In genomic region chr3:51751287-51751686, GRCh38 we compare ENCODE assay signal across 18 cellular contexts. TPM values are rescaled to one million over a fixed set of nuclear protein-coding genes. Genes with fewer than 3 reads are reported as not detected.
DNase-seq lines count a peak whose midpoint lies in the region; ATAC-seq lines count a peak whose summit lies in the region.
"Had no signal": no experiment of that assay in that cellular context is flagged by ENCODE, and none has a peak within 500 bp of the region (broad histone marks: within the 10 kb centered on the region; RNA-seq: fewer than 3 reads in every experiment).

No MANE protein-coding gene starts in this region.

- ATAC-seq in activated naive CD4-positive, alpha-beta T cell treated with anti-CD3 and anti-CD28 coated beads, Interleukin-2, amount 50 U/mL, for 72 hours = peak; percentile 68 to 70
- ATAC-seq in HG02885 (IDR thresholded peaks at IDR 0.05; ENCODE audit: poor library complexity, unreplicated experiment) (peak; percentile 53), GM19351 (IDR thresholded peaks at IDR 0.05; ENCODE audit: unreplicated experiment) (no peak), HG02588 (IDR thresholded peaks at IDR 0.05; ENCODE audit: unreplicated experiment) (no peak)
- peak; percentile 74 for ATAC-seq in activated T-helper 17 cell treated with anti-CD3 and anti-CD28 coated beads, Interleukin-2, amount 50 U/mL, for 72 hours (replicated peaks)
- ATAC-seq: A549, HepG2, Panc1, Right ventricle myocardium inferior had no signal

- no peak for DNase-seq in activated naive CD4-positive, alpha-beta T cell treated with anti-CD3 and anti-CD28 coated beads, Interleukin-2, amount 50 U/mL, for 72 hours (ENCODE audit: low spot score in 2 of 2)
- no peak for DNase-seq in activated naive CD4-positive, alpha-beta T cell (lab: John Stamatoyannopoulos, UW)
- DNase-seq in glomerular visceral epithelial cell (ENCODE audit: extremely low spot score) = no peak
- DNase-seq: DMS79 treated with DMSO at 0.1 percent for 48 hours, Karpas-422, MM.1S, NCI-H1105, NCI-H1694 treated with DMSO at 0.1 percent for 48 hours, NCI-H446, SK-N-SH had no signal

- H3K4me3 Mint-ChIP-seq in activated T-helper 17 cell treated with anti-CD3 and anti-CD28 coated beads, Interleukin-2, amount 50 U/mL, for 72 hours = no peak overlapping the region

- H3K27me3 Mint-ChIP-seq in activated T-helper 17 cell treated with anti-CD3 and anti-CD28 coated beads, Interleukin-2, amount 50 U/mL, for 72 hours = no peaks in the 10 kb centered on the region

- H3K4me1 Mint-ChIP-seq in activated T-helper 17 cell treated with anti-CD3 and anti-CD28 coated beads, Interleukin-2, amount 50 U/mL, for 72 hours = peaks cover 9% of the 10 kb centered on the region

- H3K9me3 Mint-ChIP-seq in activated naive CD4-positive, alpha-beta T cell treated with anti-CD3 and anti-CD28 coated beads, Interleukin-2, amount 50 U/mL, for 72 hours = peaks cover 11 to 13% of the 10 kb centered on the region in 2 donors
- H3K9me3 Mint-ChIP-seq in activated T-helper 17 cell treated with anti-CD3 and anti-CD28 coated beads, Interleukin-2, amount 50 U/mL, for 72 hours = peaks cover 18% of the 10 kb centered on the region

- H3K36me3 Mint-ChIP-seq in activated naive CD4-positive, alpha-beta T cell treated with anti-CD3 and anti-CD28 coated beads, Interleukin-2, amount 50 U/mL, for 72 hours = peaks cover 16% of the 10 kb centered on the region in 2 donors
- H3K36me3 Mint-ChIP-seq in activated T-helper 17 cell treated with anti-CD3 and anti-CD28 coated beads, Interleukin-2, amount 50 U/mL, for 72 hours (ENCODE audit: low read depth) = no peaks in the 10 kb centered on the region

- no peak overlapping the region for H3K27ac Mint-ChIP-seq in activated naive CD4-positive, alpha-beta T cell treated with anti-CD3 and anti-CD28 coated beads, Interleukin-2, amount 50 U/mL, for 72 hours
- no peak overlapping the region for H3K27ac Mint-ChIP-seq in activated T-helper 17 cell treated with anti-CD3 and anti-CD28 coated beads, Interleukin-2, amount 50 U/mL, for 72 hours

RNA-seq across cellular contexts. Expression of gene IQCF6, which starts 27.8 kb away (rescaled TPM):
- total RNA-seq in activated naive CD4-positive, alpha-beta T cell treated with anti-CD3 and anti-CD28 coated beads, Interleukin-2, amount 50 U/mL, for 72 hours = not detected
- not detected for total RNA-seq in activated T-helper 17 cell treated with anti-CD3 and anti-CD28 coated beads, Interleukin-2, amount 50 U/mL, for 72 hours
- total RNA-seq: HepG2, Right ventricle myocardium inferior had no signal

RNA-seq across cellular contexts. Expression of gene GRM2, which starts 44.4 kb away (rescaled TPM):
- under 1 TPM; 0.16 to 0.54 TPM for total RNA-seq in activated naive CD4-positive, alpha-beta T cell treated with anti-CD3 and anti-CD28 coated beads, Interleukin-2, amount 50 U/mL, for 72 hours
- under 1 TPM; 0.45 to 0.73 TPM for total RNA-seq in activated T-helper 17 cell treated with anti-CD3 and anti-CD28 coated beads, Interleukin-2, amount 50 U/mL, for 72 hours

Comparison
In these comparisons a context has a peak if more than half of its experiments do, and no peak if none do; other contexts are left out.
1. ATAC-seq: peak in activated naive CD4-positive, alpha-beta T cell treated with anti-CD3 and anti-CD28 coated beads, Interleukin-2, amount 50 U/mL, for 72 hours (2 of 2), HG02885 (single experiment) and activated T-helper 17 cell treated with anti-CD3 and anti-CD28 coated beads, Interleukin-2, amount 50 U/mL, for 72 hours (single experiment); none in GM19351 (single experiment) and HG02588 (single experiment).